In genomic region chrX:143633530-143634372, GRCh38 we compare ENCODE assay signal across 1 cellular context.
TF ChIP-seq lines count a peak whose summit lies in the region.

No MANE protein-coding gene starts in this region.

TF ChIP-seq in HEK293, 187 proteins besides CTCF, POLR2A, EP300 and RAD21 (continued from another document):
- TF ChIP-seq ZNF362 (tag by site-specific recombination; IDR thresholded peaks at IDR 0.05) (no peak), ZNF560 (tag by site-specific recombination; IDR thresholded peaks at IDR 0.05; ENCODE audit: borderline replicate concordance) (no peak), ZNF624 (tag by site-specific recombination; IDR thresholded peaks at IDR 0.05) (no peak), ZNF501 (tag by site-specific recombination; IDR thresholded peaks at IDR 0.05) (no peak), YY1 (tag by site-specific recombination; IDR thresholded peaks at IDR 0.05) (no peak), ZNF426 (tag by site-specific recombination; IDR thresholded peaks at IDR 0.05) (no peak), SALL2 (tag by site-specific recombination; IDR thresholded peaks at IDR 0.05; ENCODE audit: borderline replicate concordance) (no peak), ZNF558 (tag by site-specific recombination; IDR thresholded peaks at IDR 0.05) (no peak), HOXA7 (CRISPR knock-in tag; IDR thresholded peaks at IDR 0.05; ENCODE audit: borderline replicate concordance) (no peak), ZNF792 (tag by site-specific recombination; IDR thresholded peaks at IDR 0.05) (no peak), ZNF843 (tag by site-specific recombination; IDR thresholded peaks at IDR 0.05) (no peak)
- TF ChIP-seq, protein P1, sequence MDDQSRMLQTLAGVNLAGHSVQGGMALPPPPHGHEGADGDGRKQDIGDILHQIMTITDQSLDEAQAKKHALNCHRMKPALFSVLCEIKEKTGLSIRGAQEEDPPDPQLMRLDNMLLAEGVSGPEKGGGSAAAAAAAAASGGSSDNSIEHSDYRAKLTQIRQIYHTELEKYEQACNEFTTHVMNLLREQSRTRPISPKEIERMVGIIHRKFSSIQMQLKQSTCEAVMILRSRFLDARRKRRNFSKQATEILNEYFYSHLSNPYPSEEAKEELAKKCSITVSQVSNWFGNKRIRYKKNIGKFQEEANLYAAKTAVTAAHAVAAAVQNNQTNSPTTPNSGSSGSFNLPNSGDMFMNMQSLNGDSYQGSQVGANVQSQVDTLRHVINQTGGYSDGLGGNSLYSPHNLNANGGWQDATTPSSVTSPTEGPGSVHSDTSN (CRISPR knock-in tag; IDR thresholded peaks at IDR 0.05), result no peak
- TF ChIP-seq, protein P2, sequence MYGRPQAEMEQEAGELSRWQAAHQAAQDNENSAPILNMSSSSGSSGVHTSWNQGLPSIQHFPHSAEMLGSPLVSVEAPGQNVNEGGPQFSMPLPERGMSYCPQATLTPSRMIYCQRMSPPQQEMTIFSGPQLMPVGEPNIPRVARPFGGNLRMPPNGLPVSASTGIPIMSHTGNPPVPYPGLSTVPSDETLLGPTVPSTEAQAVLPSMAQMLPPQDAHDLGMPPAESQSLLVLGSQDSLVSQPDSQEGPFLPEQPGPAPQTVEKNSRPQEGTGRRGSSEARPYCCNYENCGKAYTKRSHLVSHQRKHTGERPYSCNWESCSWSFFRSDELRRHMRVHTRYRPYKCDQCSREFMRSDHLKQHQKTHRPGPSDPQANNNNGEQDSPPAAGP (tag by site-specific recombination; IDR thresholded peaks at IDR 0.05), result no peak
